ENCODE assay signal across 1 cellular context in genomic region chr6:27136978-27137814, GRCh38.
TF ChIP-seq lines count a peak whose summit lies in the region.

No MANE protein-coding gene starts in this region.

TF ChIP-seq in HepG2, 621 proteins besides CTCF, POLR2A, EP300 and RAD21 (continued from another document):
- TF ChIP-seq MYPOP (CRISPR knock-in tag; IDR thresholded peaks at IDR 0.05) (no peak), CEBPB (IDR thresholded peaks at IDR 0.05; ENCODE audit: borderline replicate concordance, low read depth, low read length) (peak; percentile 79), HNF1A (IDR thresholded peaks at IDR 0.05; ENCODE audit: low read depth) (peak; percentile 89), HNF1A (CRISPR knock-in tag; IDR thresholded peaks at IDR 0.05; ENCODE audit: borderline replicate concordance) (peak; percentile 93), ZMYM3 (CRISPR knock-in tag; IDR thresholded peaks at IDR 0.05) (no peak), POGZ (CRISPR knock-in tag; IDR thresholded peaks at IDR 0.05) (0 out of 2 replicates have a peak, but pooled peaks have one; percentile 42), CREB1 (IDR thresholded peaks at IDR 0.05) (no peak), CREB1 (CRISPR knock-in tag; IDR thresholded peaks at IDR 0.05) (peak; percentile 28; the same call in 1 of the 2 replicates), ARID5B (CRISPR knock-in tag; IDR thresholded peaks at IDR 0.05) (peak; percentile 67), CEBPG (CRISPR knock-in tag; IDR thresholded peaks at IDR 0.05) (peak; percentile 77), FOXA3 (CRISPR knock-in tag; IDR thresholded peaks at IDR 0.05) (peak; percentile 34; the same call in 1 of the 2 replicates), SOX5 (CRISPR knock-in tag; IDR thresholded peaks at IDR 0.05; ENCODE audit: borderline replicate concordance) (0 out of 2 replicates have a peak, but pooled peaks have one; percentile 31), TCF7 (IDR thresholded peaks at IDR 0.05; ENCODE audit: low read depth) (peak; percentile 59), PAXIP1 (CRISPR knock-in tag; conservative IDR thresholded peaks at IDR 0.05) (peak; percentile 31; the same call in 1 of the 2 replicates), HMG20A (CRISPR knock-in tag; IDR thresholded peaks at IDR 0.05; ENCODE audit: borderline replicate concordance) (no peak), SAP130 (CRISPR knock-in tag; IDR thresholded peaks at IDR 0.05; ENCODE audit: low read depth) (peak; percentile 29; the same call in 1 of the 2 replicates), HNRNPK (IDR thresholded peaks at IDR 0.05; ENCODE audit: low read depth, low read length, poor library complexity, severe bottlenecking) (no peak), USF2 (IDR thresholded peaks at IDR 0.05; ENCODE audit: low read depth, low read length) (peak; percentile 36; the same call in 1 of the 2 replicates), USF2 (CRISPR knock-in tag; IDR thresholded peaks at IDR 0.05; ENCODE audit: borderline replicate concordance) (peak; percentile 72; the same call in 1 of the 2 replicates), GATAD2A (CRISPR knock-in tag; IDR thresholded peaks at IDR 0.05) (0 out of 2 replicates have a peak, but pooled peaks have one; percentile 19), MTERF4 (CRISPR knock-in tag; IDR thresholded peaks at IDR 0.05) (no peak), HNRNPUL1 (IDR thresholded peaks at IDR 0.05; ENCODE audit: low read depth, low read length) (peak; percentile 99), SOX13 (IDR thresholded peaks at IDR 0.05) (no peak), SOX13 (CRISPR knock-in tag; conservative IDR thresholded peaks at IDR 0.05 in 1 of 2, IDR thresholded peaks at IDR 0.05 in 1 of 2) (peak in 1 of 2 experiments; percentile 30; a peak in 1 of 4 replicates), ZNF556 (CRISPR knock-in tag; IDR thresholded peaks at IDR 0.05; ENCODE audit: borderline replicate concordance) (no peak), MTF1 (CRISPR knock-in tag; IDR thresholded peaks at IDR 0.05) (no peak), TFE3 (CRISPR knock-in tag; IDR thresholded peaks at IDR 0.05) (peak; percentile 87), IKZF1 (IDR thresholded peaks at IDR 0.05) (no peak), TCF7L2 (IDR thresholded peaks at IDR 0.05; ENCODE audit: low read depth, low read length) (peak; percentile 47; the same call in 1 of the 2 replicates), HOMEZ (CRISPR knock-in tag; IDR thresholded peaks at IDR 0.05; ENCODE audit: low read depth) (peak; percentile 92; the same call in 1 of the 2 replicates), ZNF367 (CRISPR knock-in tag; IDR thresholded peaks at IDR 0.05; ENCODE audit: borderline replicate concordance) (no peak), DPF2 (CRISPR knock-in tag; IDR thresholded peaks at IDR 0.05; ENCODE audit: borderline replicate concordance, low read depth) (no peak), ZBTB38 (CRISPR knock-in tag; IDR thresholded peaks at IDR 0.05) (no peak), HINFP (CRISPR knock-in tag; IDR thresholded peaks at IDR 0.05; ENCODE audit: low read depth) (no peak), BCL6 (CRISPR knock-in tag; IDR thresholded peaks at IDR 0.05) (peak; percentile 42; the same call in 1 of the 2 replicates), TEAD2 (CRISPR knock-in tag; IDR thresholded peaks at IDR 0.05) (no peak), ZMYM4 (CRISPR knock-in tag; IDR thresholded peaks at IDR 0.05) (peak; percentile 29; the same call in 1 of the 2 replicates), ZBTB1 (CRISPR knock-in tag; IDR thresholded peaks at IDR 0.05; ENCODE audit: borderline replicate concordance) (no peak), ZNF629 (CRISPR knock-in tag; conservative IDR thresholded peaks at IDR 0.05) (peak; percentile 89)
